Comparison of ENCODE assay signal across 27 cellular contexts in genomic region chr2:159748089-159748488, GRCh38.
"Had no signal": no experiment of that assay in that cellular context is flagged by ENCODE, and none has a peak within 500 bp of the region (broad histone marks: within the 10 kb centered on the region; RNA-seq: fewer than 3 reads in every experiment).

No MANE protein-coding gene starts in this region.

- H3K27ac ChIP-seq: colonic mucosa, gastrocnemius medialis, parathyroid adenoma, psoas muscle, right atrium auricular region, testis, transverse colon had no signal

- H3K27me3 ChIP-seq: colonic mucosa, gastrocnemius medialis, right atrium auricular region, testis, transverse colon had no signal

- DNase-seq: activated B cell treated with CpG ODN at 0.5 μM for 24 hours; activated CD4-positive, alpha-beta T cell treated with anti-CD3 and anti-CD28 coated beads, Interleukin-2, amount 50 U/mL, for 1 hour; activated CD8-positive, alpha-beta T cell treated with anti-CD3 and anti-CD28 coated beads for 36 hours; activated gamma-delta T cell treated with Interleukin-2 at 50 U/mL for 16 hours; activated T-cell treated with anti-CD3 and anti-CD28 coated beads, Interleukin-2, amount 50 U/mL, for 4 hours; anterior cingulate cortex; cerebellar nuclear complex; colonic mucosa; effector memory CD4-positive, alpha-beta T cell; gastrocnemius medialis; glutamatergic neuron; left cardiac atrium; left ventricle myocardium superior; naive B cell; occipital lobe; psoas muscle; stimulated activated CD4-positive, alpha-beta T cell treated with anti-CD3 and anti-CD28 coated beads, Interleukin-15, amount 100 ng/mL, for 24 hours; stimulated activated CD4-positive, alpha-beta T cell treated with anti-CD3 and anti-CD28 coated beads, Interleukin-2, amount 100 ng/mL, for 24 hours; stimulated activated naive CD4-positive, alpha-beta T cell; T-cell; testis; transverse colon had no signal

- ATAC-seq: activated CD8-positive, alpha-beta T cell treated with anti-CD3 and anti-CD28 coated beads for 36 hours; activated T-cell treated with anti-CD3 and anti-CD28 coated beads, Interleukin-2, amount 50 U/mL, for 4 hours; activated T-helper 17 cell treated with anti-CD3 and anti-CD28 coated beads, Interleukin-2, amount 50 U/mL, for 72 hours; gastrocnemius medialis; left cardiac atrium; left ventricle myocardium superior; psoas muscle; T-cell had no signal

- H3K4me1 ChIP-seq: colonic mucosa, parathyroid adenoma, transverse colon had no signal

- H2AFZ ChIP-seq: parathyroid adenoma had no signal

- H3K4me3 ChIP-seq: colonic mucosa, gastrocnemius medialis, psoas muscle, right atrium auricular region, testis, transverse colon had no signal

- FAIRE-seq: islet of Langerhans, urothelium cell line had no signal

- H3K9ac ChIP-seq: parathyroid adenoma had no signal

- H3K9me3 ChIP-seq: colonic mucosa, gastrocnemius medialis, psoas muscle, right atrium auricular region, testis, transverse colon had no signal
